Comparison of ENCODE assay signal across 13 cellular contexts in genomic region chr9:88733651-88734470, GRCh38.
DNase-seq lines count a peak whose midpoint lies in the region; ATAC-seq and TF ChIP-seq lines count a peak whose summit lies in the region.
"Had no signal": no experiment of that assay in that cellular context is flagged by ENCODE, and none has a peak within 500 bp of the region (broad histone marks: within the 10 kb centered on the region; RNA-seq: fewer than 3 reads in every experiment).

No MANE protein-coding gene starts in this region.

- H3K4me1 ChIP-seq in foreskin keratinocyte: peaks cover 17% of the 10 kb centered on the region
- H3K4me1 ChIP-seq: Caco-2 had no signal

- peak overlapping the region; percentile 73 for H3K27ac ChIP-seq in foreskin keratinocyte

- DNase-seq in ELR (ENCODE audit: low read depth) (peak; percentile 75), amniotic epithelial cell (ENCODE audit: low read depth) (peak; percentile 37), foreskin keratinocyte (peak; percentile 44 to 55), skeletal muscle cell (ENCODE audit: low read depth) (peak; percentile 89), H4 (ENCODE audit: low spot score) (no peak), HuH-7.5 (ENCODE audit: low spot score) (no peak), inferior parietal cortex (ENCODE audit: extremely low spot score) (no peak)
- DNase-seq: Caco-2, midbrain, NCI-H146, small intestine, T-helper 9 cell had no signal

- ATAC-seq in foreskin keratinocyte (peak; percentile 85), GM21515 (IDR thresholded peaks at IDR 0.05; ENCODE audit: unreplicated experiment) (no peak)

- TF ChIP-seq CTCF in foreskin keratinocyte (conservative IDR thresholded peaks at IDR 0.05): no peak

- no peaks in the 10 kb centered on the region for H3K27me3 ChIP-seq in foreskin keratinocyte

- H3K4me3 ChIP-seq in skeletal muscle cell (ENCODE audit: low read depth, low read length): no peak overlapping the region

Comparison
In these comparisons a context has a peak if more than half of its experiments do, and no peak if none do; other contexts are left out.
1. DNase-seq: peak in ELR (single experiment), amniotic epithelial cell (single experiment), foreskin keratinocyte (2 of 2) and skeletal muscle cell (single experiment); none in H4 (single experiment), HuH-7.5 (single experiment) and inferior parietal cortex (single experiment).